8 cellular contexts compared by ENCODE assay signal in genomic region chr17:42179911-42180410, GRCh38. TPM values are rescaled to one million over a fixed set of nuclear protein-coding genes. Genes with fewer than 3 reads are reported as not detected.
DNase-seq lines count a peak whose midpoint lies in the region; ATAC-seq and TF ChIP-seq lines count a peak whose summit lies in the region.

No MANE protein-coding gene starts in this region.

- no peak overlapping the region; a peak in 1 of 7 replicates for H3K27ac Mint-ChIP-seq in H9

- peak overlapping the region; percentile 63 to 87 for H3K4me3 Mint-ChIP-seq in H9

- peaks cover 18% of the 10 kb centered on the region for H3K23me2 ChIP-seq in H9 (ENCODE audit: insufficient read length, low read depth, low read length, poor library complexity, severe bottlenecking)

- no CpG with 5 or more reads among the region's 20 CpGs for WGBS in H9 (ENCODE audit: extremely low coverage, insufficient read length, low lambda C conversion rate)

- H2AK5ac ChIP-seq in H9 (ENCODE audit: insufficient read length, low read length) = no peak overlapping the region

- H4K5ac ChIP-seq in H9 (ENCODE audit: insufficient read length, low read depth, low read length) = no peak overlapping the region

- H3K4me2 ChIP-seq in H9 (ENCODE audit: insufficient read depth, insufficient read length, low read length) = peak overlapping the region; percentile 60

- H3K36me3 Mint-ChIP-seq in H9 (ENCODE audit: insufficient read depth in 1 of 3, low read depth in 3 of 3) = no peaks in the 10 kb centered on the region; a peak in 1 of 7 replicates

- no peak for TF ChIP-seq CTCF in H9 (conservative IDR thresholded peaks at IDR 0.05)

- H3K27me3 ChIP-seq in H9 (ENCODE audit: insufficient read depth, low read length) = peaks cover 10% of the 10 kb centered on the region; the same call in 1 of the 2 replicates

- peak; percentile 14 for ATAC-seq in esophagus mucosa
- peak; percentile 9 for ATAC-seq in sciatic nerve
- no peak for ATAC-seq in HG02884 (IDR thresholded peaks at IDR 0.05; ENCODE audit: unreplicated experiment)
- ATAC-seq in GM21529 (IDR thresholded peaks at IDR 0.05; ENCODE audit: unreplicated experiment) = no peak

- H2AFZ ChIP-seq in H9 (ENCODE audit: low read length) = no peak overlapping the region

- no peak overlapping the region for H3K23ac ChIP-seq in H9 (ENCODE audit: insufficient read length, low read depth, low read length)

- H3K9me3 Mint-ChIP-seq in H9 = no peaks in the 10 kb centered on the region; a peak in 1 of 5 replicates

- H2BK20ac ChIP-seq in H9 (ENCODE audit: low read depth, low read length, poor library complexity, severe bottlenecking) = no peak overlapping the region

- no peak overlapping the region for H2BK5ac ChIP-seq in H9 (ENCODE audit: insufficient read length, low read length)

- no peaks in the 10 kb centered on the region for H3K79me1 ChIP-seq in H9 (ENCODE audit: insufficient read depth, low read depth, low read length, poor library complexity, severe bottlenecking)

- peaks cover 3% of the 10 kb centered on the region; the same call in 1 of the 2 replicates for H3K4me1 ChIP-seq in H9 (ENCODE audit: insufficient read depth, low read length)

- H3K56ac ChIP-seq in H9 (ENCODE audit: insufficient read length, low read depth, low read length) = no peak overlapping the region

- H3T11ph ChIP-seq in H9 (ENCODE audit: low read length) = no peak overlapping the region

- no peak overlapping the region for H2BK120ac ChIP-seq in H9 (ENCODE audit: low read depth, low read length, poor library complexity, severe bottlenecking)

- no peak overlapping the region for H4K8ac ChIP-seq in H9 (replicated peaks; ENCODE audit: insufficient read length, low read depth, low read length)

- H2BK15ac ChIP-seq in H9 (ENCODE audit: low read depth, low read length) = no peak overlapping the region

- no peak overlapping the region for H3K9ac ChIP-seq in H9 (ENCODE audit: extremely low read depth, insufficient read length, low read length)

- H3K4ac ChIP-seq in H9 (ENCODE audit: low read depth, low read length) = no peak overlapping the region

- peaks cover 3% of the 10 kb centered on the region for H4K20me1 ChIP-seq in H9 (ENCODE audit: control insufficient read depth, insufficient read depth, insufficient read length)

- peaks cover 19 to 28% of the 10 kb centered on the region in 2 experiments for H3K4me1 Mint-ChIP-seq in H9

- H3K27ac ChIP-seq in H9 (ENCODE audit: insufficient read length, low read depth, low read length) = no peak overlapping the region

- H3K9me3 ChIP-seq in H9 (ENCODE audit: control insufficient read depth, low read depth, low read length) = no peaks in the 10 kb centered on the region

- H3K18ac ChIP-seq in H9 (ENCODE audit: insufficient read length, low read depth, low read length) = no peak overlapping the region

- no peak overlapping the region for H4K91ac ChIP-seq in H9 (ENCODE audit: insufficient read length, low read depth, low read length)

- H3K14ac ChIP-seq in H9 (ENCODE audit: insufficient read depth, low read length) = no peak overlapping the region

- no peak overlapping the region for H2BK12ac ChIP-seq in H9 (ENCODE audit: insufficient read length, low read depth, low read length)

- intact Hi-C loops in sciatic nerve (cut with DNase I) = no loop called here

- no peaks in the 10 kb centered on the region for H3K79me2 ChIP-seq in H9 (ENCODE audit: insufficient read depth, low read length)

- peaks cover 63% of the 10 kb centered on the region for H3K27me3 Mint-ChIP-seq in H9 (ENCODE audit: low read depth)

- DNase-seq in AG08396 (ENCODE audit: low spot score) (peak; percentile 75), H9 (peak; percentile 88), SK-N-DZ (ENCODE audit: low spot score) (peak; percentile 67), sciatic nerve (ENCODE audit: low spot score) (no peak), medulla oblongata (ENCODE audit: extremely low spot score) (no peak)

RNA-seq across cellular contexts. Expression of gene KCNH4, which starts 1.0 kb away (rescaled TPM):
- total RNA-seq in H9 (2021) (0.13 TPM in 1 of 2 replicates, not detected in the other), esophagus mucosa (not detected), sciatic nerve (0.36 TPM)
- 4.0 TPM in 2 replicates for polyA plus RNA-seq in SK-N-DZ (2014; cell fraction: cytosol; rRNA removed)
- polyA plus RNA-seq in SK-N-DZ (2014; cell fraction: nucleus; rRNA removed) = 8.6 and 10.0 TPM in 2 replicates

RNA-seq across cellular contexts. Expression of gene HCRT, which starts 5.3 kb away (rescaled TPM):
- total RNA-seq in H9 (2021) (not detected in 2 replicates), esophagus mucosa (not detected), sciatic nerve (not detected)
- 5.2 and 24.4 TPM in 2 replicates for polyA plus RNA-seq in SK-N-DZ (2014; cell fraction: cytosol; rRNA removed)
- polyA plus RNA-seq in SK-N-DZ (2014; cell fraction: nucleus; rRNA removed) = 3.8 and 17.4 TPM in 2 replicates

RNA-seq across cellular contexts. Expression of gene GHDC, which starts 14.3 kb away (rescaled TPM):
- 8.5 and 11.0 TPM in 2 replicates for total RNA-seq in H9 (2021)
- polyA plus RNA-seq in SK-N-DZ (2014; cell fraction: cytosol; rRNA removed) = 38.9 and 58.1 TPM in 2 replicates
- polyA plus RNA-seq in SK-N-DZ (2014; cell fraction: nucleus; rRNA removed) = 111 and 145 TPM in 2 replicates
- 9.0 TPM for total RNA-seq in esophagus mucosa
- 22.7 TPM for total RNA-seq in sciatic nerve

RNA-seq across cellular contexts. Expression of gene RAB5C, which starts 25.2 kb away (rescaled TPM):
- total RNA-seq in H9 (2021) = 73.8 and 75.7 TPM in 2 replicates
- 88.1 and 90.3 TPM in 2 replicates for polyA plus RNA-seq in SK-N-DZ (2014; cell fraction: cytosol; rRNA removed)
- polyA plus RNA-seq in SK-N-DZ (2014; cell fraction: nucleus; rRNA removed) = 51.0 and 78.7 TPM in 2 replicates
- total RNA-seq in esophagus mucosa = 63.8 TPM
- 96.1 TPM for total RNA-seq in sciatic nerve

RNA-seq across cellular contexts. Expression of gene HSPB9, which starts 57.4 kb away (rescaled TPM):
- total RNA-seq in H9 (2021) = 0.15 and 0.18 TPM in 2 replicates
- 0.72 and 2.0 TPM in 2 replicates for polyA plus RNA-seq in SK-N-DZ (2014; cell fraction: cytosol; rRNA removed)
- 1.3 and 3.3 TPM in 2 replicates for polyA plus RNA-seq in SK-N-DZ (2014; cell fraction: nucleus; rRNA removed)
- not detected for total RNA-seq in esophagus mucosa
- total RNA-seq in sciatic nerve = not detected

Comparison
In these comparisons a context has a peak if more than half of its experiments do, and no peak if none do; other contexts are left out.
1. DNase-seq: peak in AG08396 (single experiment), H9 (single experiment) and SK-N-DZ (single experiment); none in sciatic nerve (single experiment) and medulla oblongata (single experiment).
2. ATAC-seq: peak in esophagus mucosa (single experiment) and sciatic nerve (single experiment); none in HG02884 (single experiment) and GM21529 (single experiment).